Comparison of ENCODE assay signal across 28 cellular contexts in genomic region chr11:121844016-121844415, GRCh38.
"Had no signal": no experiment of that assay in that cellular context is flagged by ENCODE, and none has a peak within 500 bp of the region (broad histone marks: within the 10 kb centered on the region; RNA-seq: fewer than 3 reads in every experiment).

No MANE protein-coding gene starts in this region.

- H3K27me3 ChIP-seq: brain microvascular endothelial cell, dorsolateral prefrontal cortex, neural progenitor cell, right atrium auricular region, spleen, suprapubic skin, tibial nerve had no signal

- H3K4me1 ChIP-seq: parathyroid adenoma, right atrium auricular region, spleen, suprapubic skin had no signal

- H3K36me3 ChIP-seq: brain microvascular endothelial cell, neural progenitor cell, right atrium auricular region, spleen, suprapubic skin, tibial nerve, WERI-Rb-1 had no signal

- H3K4me2 ChIP-seq: neural progenitor cell had no signal

- H3K9ac ChIP-seq: neural progenitor cell, parathyroid adenoma had no signal

- H3K4me3 ChIP-seq: coronary artery, dorsolateral prefrontal cortex, neural progenitor cell, right atrium auricular region, spleen, suprapubic skin, tibial nerve had no signal

- H2AFZ ChIP-seq: neural progenitor cell, parathyroid adenoma had no signal

- H3K9me3 ChIP-seq: suprapubic skin had no signal

- H3K79me2 ChIP-seq: parathyroid adenoma had no signal

- DNase-seq: activated CD4-positive, alpha-beta memory T cell treated with anti-CD3 and anti-CD28 coated beads, Interleukin-2, amount 10 ng/mL, durations not matched to agents 7 days and 5 days; activated CD4-positive, alpha-beta T cell treated with anti-CD3 and anti-CD28 coated beads, Interleukin-2, amount 10 ng/mL, durations not matched to agents 24 days and 14 days; activated CD4-positive, CD25-positive, alpha-beta regulatory T cell treated with anti-CD3 and anti-CD28 coated beads, Interleukin-2, amount 50 U/mL, for 72 hours; activated CD8-positive, alpha-beta memory T cell treated with anti-CD3 and anti-CD28 coated beads, Interleukin-2, amount 50 U/mL, for 48 hours; activated gamma-delta T cell; activated naive CD4-positive, alpha-beta T cell treated with anti-CD3 and anti-CD28 coated beads, Interleukin-2, amount 10 ng/mL, durations not matched to agents 7 days and 5 days; activated naive CD8-positive, alpha-beta T cell treated with anti-CD3 and anti-CD28 coated beads, Interleukin-2, amount 10 ng/mL, durations not matched to agents 7 days and 5 days; activated T-cell treated with anti-CD3 and anti-CD28 coated beads, Interleukin-2, amount 50 U/mL, for 24 hours; amniotic stem cell; brain microvascular endothelial cell; dorsolateral prefrontal cortex; effector memory CD4-positive, alpha-beta T cell; glutamatergic neuron; left colon; mammary epithelial cell; midbrain; naive thymus-derived CD8-positive, alpha-beta T cell; occipital lobe; spleen; stimulated activated naive CD4-positive, alpha-beta T cell; T1000; WERI-Rb-1 had no signal

- H3K27ac ChIP-seq: brain microvascular endothelial cell, coronary artery, neural progenitor cell, parathyroid adenoma, right atrium auricular region, spleen, suprapubic skin, WERI-Rb-1 had no signal
